In the genomic region with DNA sequence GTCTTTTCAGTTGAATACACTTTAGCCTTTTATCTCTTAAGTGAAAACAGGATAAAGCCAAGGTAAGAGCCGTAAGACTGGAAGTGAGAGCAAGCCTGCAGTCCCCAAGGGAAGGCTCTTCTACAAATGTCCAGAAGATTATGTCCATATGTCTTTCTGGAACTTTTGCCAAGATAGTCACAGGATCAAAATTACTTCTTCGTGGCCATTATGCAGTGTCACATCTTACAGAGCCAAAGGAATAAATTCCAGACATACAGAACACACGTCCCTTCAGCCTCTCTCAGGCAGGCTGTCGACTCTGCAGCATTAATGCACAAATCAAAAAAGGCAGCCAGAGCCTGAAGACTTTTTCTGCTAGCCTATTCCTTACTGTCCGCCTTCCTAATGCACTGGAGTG, we compare ENCODE assay signal across 16 cellular contexts. TPM values are rescaled to one million over a fixed set of nuclear protein-coding genes. Genes with fewer than 3 reads are reported as not detected.
DNase-seq lines count a peak whose midpoint lies in the region; ATAC-seq and TF ChIP-seq lines count a peak whose summit lies in the region.
"Had no signal": no experiment of that assay in that cellular context is flagged by ENCODE, and none has a peak within 500 bp of the region (broad histone marks: within the 10 kb centered on the region; RNA-seq: fewer than 3 reads in every experiment).

No MANE protein-coding gene starts in this region.

- no peak overlapping the region for H3K4me3 ChIP-seq in SK-N-SH (ENCODE audit: low read depth in 2 of 2, low read length in 1 of 2)
- no peak overlapping the region for H3K4me3 ChIP-seq in neuronal stem cell (ENCODE audit: low read length in 2 of 2)
- H3K4me3 ChIP-seq: Peyer's patch had no signal

- H4K8ac ChIP-seq in neuronal stem cell (ENCODE audit: low read depth, low read length), result no peak overlapping the region

- peak overlapping the region in 1 of 2 experiments; percentile 80; a peak in 2 of 4 replicates for H3K27ac ChIP-seq in SK-N-SH (ENCODE audit: low read depth in 2 of 2, low read length in 1 of 2)
- no peak overlapping the region for H3K27ac ChIP-seq in neuronal stem cell (replicated peaks; ENCODE audit: low read length)
- H3K27ac ChIP-seq: Peyer's patch had no signal

- no peaks in the 10 kb centered on the region for H4K20me1 ChIP-seq in SK-N-SH (ENCODE audit: insufficient read depth)

- DNase-seq in EH (ENCODE audit: low read depth), result peak; percentile 48
- no peak for DNase-seq in SK-N-SH
- peak; percentile 28 for DNase-seq in fibroblast of gingiva (ENCODE audit: low read depth)
- no peak for DNase-seq in neuronal stem cell (ENCODE audit: low spot score)
- DNase-seq in amygdala (lab: John Stamatoyannopoulos, UW), result no peak
- no peak for DNase-seq in NCI-H2196 (lab: John Stamatoyannopoulos, UW; ENCODE audit: unreplicated experiment)
- DNase-seq: CD4-positive, CD25-positive, alpha-beta regulatory T cell; EL; HCEC 1CT; NCI-H1105; NCI-H1694; NCI-H2227 treated with DMSO at 0.1 percent for 48 hours; NCI-H524 treated with DMSO at 0.1 percent for 48 hours; Peyer's patch; Right ventricle myocardium superior had no signal

- H3K14ac ChIP-seq in neuronal stem cell (ENCODE audit: low read length), result no peak overlapping the region

- H3K36me3 ChIP-seq in SK-N-SH (replicated peaks in 1 of 2; ENCODE audit: control insufficient read depth in 1 of 2, insufficient read depth in 2 of 2, low read length in 1 of 2), result no peaks in the 10 kb centered on the region
- no peaks in the 10 kb centered on the region for H3K36me3 ChIP-seq in neuronal stem cell (replicated peaks in 1 of 2; ENCODE audit: control insufficient read depth in 2 of 2, insufficient read depth in 2 of 2, low read length in 2 of 2)
- H3K36me3 ChIP-seq: Peyer's patch had no signal

- POLR2A ChIA-PET in SK-N-SH (lab: Yijun Ruan, JAX), result no interaction called here

- no peak overlapping the region for H2AK5ac ChIP-seq in neuronal stem cell (ENCODE audit: low read depth, low read length)

- CTCF ChIA-PET in SK-N-SH (lab: Yijun Ruan, JAX), result interaction anchor here (0.7 to 1.1 kb wide), 2 partner anchors 11 to 598 kb away, joined by 3 read pairs; a partner anchor contains a TSS

- no peaks in the 10 kb centered on the region for H3K79me1 ChIP-seq in neuronal stem cell (ENCODE audit: low read depth, low read length)

- H3K9ac ChIP-seq in SK-N-SH (no peak overlapping the region), neuronal stem cell (ENCODE audit: low read depth, low read length, poor library complexity) (no peak overlapping the region)

- H3K9me2 ChIP-seq in SK-N-SH, result no peaks in the 10 kb centered on the region

- no peak overlapping the region for H3K4me2 ChIP-seq in SK-N-SH
- no peak overlapping the region for H3K4me2 ChIP-seq in neuronal stem cell (ENCODE audit: insufficient read depth, low read length, poor library complexity, severe bottlenecking)

- H3K23ac ChIP-seq in neuronal stem cell (ENCODE audit: low read depth, low read length, poor library complexity), result no peak overlapping the region

- H3K27me3 ChIP-seq in SK-N-SH (ENCODE audit: insufficient read depth) (no peaks in the 10 kb centered on the region), neuronal stem cell (ENCODE audit: control insufficient read depth in 3 of 3, insufficient read depth in 3 of 3, low read depth in 1 of 3, low read length in 3 of 3) (peaks cover 0 to 8% (median 0%) of the 10 kb centered on the region in 3 experiments)
- H3K27me3 ChIP-seq: Peyer's patch had no signal

- peaks cover 0 to 9% of the 10 kb centered on the region in 2 experiments; a peak in 1 of 4 replicates for H3K4me1 ChIP-seq in SK-N-SH (ENCODE audit: control insufficient read depth in 1 of 2, insufficient read depth in 2 of 2, low read depth in 1 of 2, low read length in 1 of 2)
- no peaks in the 10 kb centered on the region for H3K4me1 ChIP-seq in neuronal stem cell (ENCODE audit: control insufficient read depth in 2 of 2, insufficient read depth in 1 of 2, low read depth in 1 of 2, low read length in 2 of 2)
- H3K4me1 ChIP-seq: Peyer's patch had no signal

- TF ChIP-seq EP300 in SK-N-SH (IDR thresholded peaks at IDR 0.05; ENCODE audit: borderline replicate concordance in 1 of 2, low read depth in 1 of 2, low read length in 1 of 2), result no peak

- no peak overlapping the region for H2BK5ac ChIP-seq in neuronal stem cell (ENCODE audit: low read length)

- no peak overlapping the region for H3K4ac ChIP-seq in neuronal stem cell (ENCODE audit: low read length)

- peaks cover 10% of the 10 kb centered on the region; the same call in 1 of the 2 replicates for H3K9me3 ChIP-seq in SK-N-SH
- H3K9me3 ChIP-seq in neuronal stem cell (replicated peaks in 1 of 2; ENCODE audit: control insufficient read depth in 2 of 2, insufficient read depth in 1 of 2, low read depth in 1 of 2, low read length in 2 of 2), result no peaks in the 10 kb centered on the region
- H3K9me3 ChIP-seq: Peyer's patch had no signal

- H2BK12ac ChIP-seq in neuronal stem cell (ENCODE audit: low read length), result no peak overlapping the region

- no peaks in the 10 kb centered on the region for H3K79me2 ChIP-seq in SK-N-SH (ENCODE audit: insufficient read depth)

- TF ChIP-seq RAD21 in SK-N-SH (IDR thresholded peaks at IDR 0.05; ENCODE audit: low read length), result no peak

- no peak for ATAC-seq in HG03280 (IDR thresholded peaks at IDR 0.05; ENCODE audit: unreplicated experiment)

- H2AFZ ChIP-seq in SK-N-SH (ENCODE audit: low read depth), result no peak overlapping the region
- peak overlapping the region; percentile 24 for H2AFZ ChIP-seq in neuronal stem cell (ENCODE audit: low read length)

- no peak for TF ChIP-seq CTCF in SK-N-SH (IDR thresholded peaks at IDR 0.05)

- WGBS in SK-N-SH (ENCODE audit: low lambda C conversion rate), result 10% methylated on average over 5 of the region's 5 CpGs
- WGBS in neuronal stem cell (ENCODE audit: extremely low coverage in 2 of 2, insufficient read length in 2 of 2, insufficient replicate concordance in 1 of 2), 2 donors, result no CpG with 5 or more reads among the region's 5 CpGs

- H3F3A ChIP-seq in SK-N-SH (replicated peaks; ENCODE audit: insufficient read depth), result no peaks in the 10 kb centered on the region

- no peak overlapping the region for H4K91ac ChIP-seq in neuronal stem cell (ENCODE audit: low read depth, low read length, poor library complexity)

- H2BK15ac ChIP-seq in neuronal stem cell (ENCODE audit: low read length), result no peak overlapping the region

- H3K18ac ChIP-seq in neuronal stem cell (ENCODE audit: low read length), result no peak overlapping the region

- no peak overlapping the region for H2BK120ac ChIP-seq in neuronal stem cell (ENCODE audit: low read depth, low read length)

TF ChIP-seq in SK-N-SH, 30 proteins besides CTCF, POLR2A, EP300 and RAD21:
- TF ChIP-seq RXRA (IDR thresholded peaks at IDR 0.05; ENCODE audit: borderline replicate concordance, low read depth), result no peak
- TF ChIP-seq, protein P1, sequence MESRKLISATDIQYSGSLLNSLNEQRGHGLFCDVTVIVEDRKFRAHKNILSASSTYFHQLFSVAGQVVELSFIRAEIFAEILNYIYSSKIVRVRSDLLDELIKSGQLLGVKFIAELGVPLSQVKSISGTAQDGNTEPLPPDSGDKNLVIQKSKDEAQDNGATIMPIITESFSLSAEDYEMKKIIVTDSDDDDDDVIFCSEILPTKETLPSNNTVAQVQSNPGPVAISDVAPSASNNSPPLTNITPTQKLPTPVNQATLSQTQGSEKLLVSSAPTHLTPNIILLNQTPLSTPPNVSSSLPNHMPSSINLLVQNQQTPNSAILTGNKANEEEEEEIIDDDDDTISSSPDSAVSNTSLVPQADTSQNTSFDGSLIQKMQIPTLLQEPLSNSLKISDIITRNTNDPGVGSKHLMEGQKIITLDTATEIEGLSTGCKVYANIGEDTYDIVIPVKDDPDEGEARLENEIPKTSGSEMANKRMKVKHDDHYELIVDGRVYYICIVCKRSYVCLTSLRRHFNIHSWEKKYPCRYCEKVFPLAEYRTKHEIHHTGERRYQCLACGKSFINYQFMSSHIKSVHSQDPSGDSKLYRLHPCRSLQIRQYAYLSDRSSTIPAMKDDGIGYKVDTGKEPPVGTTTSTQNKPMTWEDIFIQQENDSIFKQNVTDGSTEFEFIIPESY (IDR thresholded peaks at IDR 0.05; ENCODE audit: borderline replicate concordance, low read depth), result no peak
- TF ChIP-seq GATA2 (CRISPR knock-in tag; IDR thresholded peaks at IDR 0.05), result peak; percentile 16; the same call in 1 of the 2 replicates
- TF ChIP-seq GABPA (IDR thresholded peaks at IDR 0.05; ENCODE audit: low read depth), result no peak

RNA-seq across cellular contexts. Expression of a gene that starts 10.9 kb away (rescaled TPM):
- 28.1 and 32.3 TPM in 2 replicates for polyA plus RNA-seq in SK-N-SH (2012; rRNA removed)
- 27.5 and 28.7 TPM in 2 replicates for polyA plus RNA-seq in SK-N-SH (2012; cell fraction: cytosol; rRNA removed)
- polyA plus RNA-seq in SK-N-SH (2012; cell fraction: nucleus; rRNA removed), result 20.7 and 21.7 TPM in 2 replicates
- 10.1 TPM for polyA plus RNA-seq in neuronal stem cell (2013, experiment 1 of 2)
- polyA plus RNA-seq in neuronal stem cell (2013, experiment 2 of 2), result 10.1 TPM

Comparison
In these comparisons a context has a peak if more than half of its experiments do, and no peak if none do; other contexts are left out.
1. DNase-seq: peak in EH (single experiment) and fibroblast of gingiva (single experiment); none in SK-N-SH (single experiment), neuronal stem cell (single experiment), amygdala (0 of 56) and NCI-H2196 (single experiment).